Comparison of ENCODE assay signal across 8 cellular contexts in the genomic region with DNA sequence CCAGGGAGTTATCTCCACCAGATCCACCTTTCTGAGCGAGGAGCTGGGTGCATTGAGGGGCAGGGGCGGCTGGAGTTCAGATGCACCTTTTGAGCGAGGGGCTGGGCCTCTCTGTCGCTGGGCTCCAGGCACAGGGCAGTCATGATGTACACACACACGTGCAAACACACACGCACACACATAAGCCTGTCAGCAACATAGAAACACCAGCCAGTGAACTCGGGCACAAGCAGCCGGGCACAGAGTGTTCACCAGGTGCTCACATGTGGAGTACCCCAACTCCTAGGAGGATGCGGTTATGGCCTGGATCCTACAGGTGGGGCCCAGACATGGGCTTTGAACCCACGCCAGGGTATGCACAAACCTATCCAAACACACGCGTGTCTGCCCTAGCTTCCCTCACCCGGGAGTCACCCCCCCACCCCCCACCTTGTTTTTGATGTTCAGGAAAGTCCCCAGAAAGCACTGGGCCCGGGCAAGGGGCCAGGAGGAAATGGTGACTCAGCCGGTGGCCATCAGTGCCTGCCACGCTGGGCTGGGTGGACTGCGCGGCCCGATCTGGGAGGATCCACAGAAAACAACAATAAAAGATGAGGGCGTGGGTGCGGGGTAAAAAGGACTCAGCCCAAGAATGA. TPM values are rescaled to one million over a fixed set of nuclear protein-coding genes. Genes with fewer than 3 reads are reported as not detected.
DNase-seq lines count a peak whose midpoint lies in the region; ATAC-seq and TF ChIP-seq lines count a peak whose summit lies in the region.

No MANE protein-coding gene starts in this region.

- in situ Hi-C loops in Panc1 (cut with HindIII; ENCODE audit: low pct_unique_long_range_greater_than_20kb, low sequenced_read_pairs) = no loop called here

- no peaks in the 10 kb centered on the region for H4K20me1 ChIP-seq in DND-41 (ENCODE audit: insufficient read depth, low read length)

- peaks cover 24% of the 10 kb centered on the region for H3K79me2 ChIP-seq in DND-41 (ENCODE audit: insufficient read depth, low read length)

- H3K9ac ChIP-seq in DND-41 (ENCODE audit: low read depth, low read length) (peak overlapping the region; percentile 73), skeletal muscle tissue (ENCODE audit: low read depth in 1 of 3, low read length in 3 of 3) (peak overlapping the region; percentile 48 to 88 (median 74))

- peaks cover 38% of the 10 kb centered on the region for H3K4me1 ChIP-seq in DND-41 (ENCODE audit: insufficient read depth, low read length)
- peaks cover 18% of the 10 kb centered on the region; the same call in 1 of the 2 replicates for H3K4me1 ChIP-seq in Panc1 (ENCODE audit: control insufficient read depth, insufficient read depth, low read length)
- H3K4me1 ChIP-seq in heart right ventricle = peaks cover 52 to 80% (median 71%) of the 10 kb centered on the region in 9 donors
- H3K4me1 ChIP-seq in skeletal muscle tissue (ENCODE audit: control insufficient read depth in 3 of 3, insufficient read depth in 3 of 3, low read length in 3 of 3) = peaks cover 52 to 68% (median 64%) of the 10 kb centered on the region in 3 donors

- H2AFZ ChIP-seq in DND-41 (ENCODE audit: low read depth, low read length) = no peak overlapping the region

- H3K4me2 ChIP-seq in DND-41 (ENCODE audit: insufficient read depth, low read length) = peak overlapping the region; percentile 88

- DNase-seq in DND-41 (no peak), Panc1 (ENCODE audit: low read depth, low spot score) (no peak), heart right ventricle (peak; percentile 90 to 91), NCI-H345 (lab: John Stamatoyannopoulos, UW) (no peak), cerebellum (ENCODE audit: low spot score) (no peak)
- peak; percentile 64 for DNase-seq in activated naive CD4-positive, alpha-beta T cell treated with anti-CD3 and anti-CD28 coated beads, Interleukin-2, amount 50 U/mL, for 16 hours

- CTCF ChIA-PET in Panc1 (lab: Charles Lee) = no interaction called here

- intact Hi-C loops in Panc1 (cut with micrococcal nuclease; ENCODE audit: unreplicated experiment) = no loop called here
- intact Hi-C loops in heart right ventricle (cut with DNase I) = loop anchor here in 2 of 10 donors (1.0 to 2.0 kb wide), 2 partner anchors 28 to 29 kb away; no protein-coding TSS in a partner anchor

- H3K9me3 ChIP-seq in DND-41 (ENCODE audit: insufficient read depth, low read length, severe bottlenecking) = no peaks in the 10 kb centered on the region
- H3K9me3 ChIP-seq in Panc1 (ENCODE audit: control insufficient read depth, insufficient read depth, low read depth, low read length) = no peaks in the 10 kb centered on the region
- H3K9me3 ChIP-seq in heart right ventricle = no peaks in the 10 kb centered on the region
- H3K9me3 ChIP-seq in skeletal muscle tissue (ENCODE audit: control insufficient read depth in 3 of 3, low read length in 3 of 3) = no peaks in the 10 kb centered on the region

- TF ChIP-seq CTCF in DND-41 (IDR thresholded peaks at IDR 0.05; ENCODE audit: borderline replicate concordance, extremely low read depth, low read length, poor library complexity, severe bottlenecking) (no peak), Panc1 (IDR thresholded peaks at IDR 0.05) (no peak), heart right ventricle (IDR thresholded peaks at IDR 0.05) (no peak)

- H3K27me3 ChIP-seq in DND-41 (ENCODE audit: insufficient read depth, low read length, poor library complexity) (no peaks in the 10 kb centered on the region), Panc1 (ENCODE audit: control insufficient read depth, insufficient read depth, low read length) (no peaks in the 10 kb centered on the region), heart right ventricle (no peaks in the 10 kb centered on the region), skeletal muscle tissue (ENCODE audit: control insufficient read depth in 3 of 3, insufficient read depth in 3 of 3, low read length in 3 of 3) (no peaks in the 10 kb centered on the region)

- WGBS in heart right ventricle, 2 donors = 42 to 60% methylated on average over 21 of the region's 21 CpGs

- POLR2A ChIA-PET in Panc1 (lab: Charles Lee) = no interaction called here

- peak overlapping the region; percentile 100 for H3K27ac ChIP-seq in DND-41 (ENCODE audit: low read length)
- H3K27ac ChIP-seq in Panc1 (ENCODE audit: low read length) = peak overlapping the region; percentile 40
- H3K27ac ChIP-seq in heart right ventricle = peak overlapping the region; percentile 81 to 96 (median 94)
- peak overlapping the region; percentile 87 for H3K27ac ChIP-seq in skeletal muscle tissue (ENCODE audit: low read depth, low read length)

- no TSS peak for BruUV-seq in Panc1 (replicated peaks; lab: Mats Ljungman, UMichigan)

- H3K36me3 ChIP-seq in DND-41 (ENCODE audit: insufficient read depth, low read length) (no peaks in the 10 kb centered on the region), Panc1 (ENCODE audit: control insufficient read depth, insufficient read depth, low read length) (no peaks in the 10 kb centered on the region), heart right ventricle (no peaks in the 10 kb centered on the region), skeletal muscle tissue (ENCODE audit: control insufficient read depth in 3 of 3, insufficient read depth in 3 of 3, low read length in 3 of 3) (no peaks in the 10 kb centered on the region)

- H3K4me3 ChIP-seq in DND-41 (ENCODE audit: low read depth in 1 of 2, low read length in 2 of 2) (peak overlapping the region; percentile 95 to 96; a peak in 3 of 4 replicates), Panc1 (ENCODE audit: low read depth in 2 of 2, low read length in 2 of 2) (no peak overlapping the region), heart right ventricle (peak overlapping the region in 1 of 10 donors; percentile 36), skeletal muscle tissue (ENCODE audit: low read length in 3 of 3) (peak overlapping the region; percentile 36 to 52 (median 42))

- no peak for ATAC-seq in DND-41 (ENCODE audit: insufficient read depth, low read depth)
- peak; percentile 69 for ATAC-seq in Panc1
- ATAC-seq in heart right ventricle = peak; percentile 30 to 72 (median 52)
- ATAC-seq in GM18870 (IDR thresholded peaks at IDR 0.05; ENCODE audit: unreplicated experiment) = no peak

RNA-seq across cellular contexts. Expression of gene ARRDC2, which starts 13.3 kb away (rescaled TPM):
- total RNA-seq in Panc1 (2021; ENCODE audit: unreplicated experiment) (21.4 TPM), heart right ventricle (10 to 100 TPM in 5 of 10 donors, 1 to 10 TPM in 5; 4.8 to 22.4 (median 10.0) TPM), skeletal muscle tissue (5.7 TPM), cerebellum (5.6 TPM)
- 25.6 TPM for polyA plus RNA-seq in Panc1 (2012; ENCODE audit: insufficient read length)
- 10 to 100 TPM; 19.3 to 45.5 TPM for polyA plus RNA-seq in heart right ventricle

RNA-seq across cellular contexts. Expression of gene KCNN1, which starts 54.3 kb away (rescaled TPM):
- total RNA-seq in Panc1 (2021; ENCODE audit: unreplicated experiment) (0.90 TPM), heart right ventricle (under 1 TPM in 1 of 10 donors, not detected in 9; 0.72 TPM), skeletal muscle tissue (0.52 TPM), cerebellum (10.9 TPM)
- 3.0 TPM for polyA plus RNA-seq in Panc1 (2012; ENCODE audit: insufficient read length)
- not detected for polyA plus RNA-seq in heart right ventricle

Comparison
In these comparisons a context has a peak if more than half of its experiments do, and no peak if none do; other contexts are left out.
1. ATAC-seq: peak in Panc1 (single experiment) and heart right ventricle (8 of 8); none in DND-41 (single experiment) and GM18870 (single experiment).
2. DNase-seq: peak in activated naive CD4-positive, alpha-beta T cell treated with anti-CD3 and anti-CD28 coated beads, Interleukin-2, amount 50 U/mL, for 16 hours (single experiment) and heart right ventricle (2 of 2); none in DND-41 (single experiment), Panc1 (single experiment), NCI-H345 (single experiment) and cerebellum (single experiment).
3. H3K27ac ChIP-seq: peak in every context shown above with its lines; median percentile 100 in DND-41; 94 in heart right ventricle; 87 in skeletal muscle tissue; 40 in Panc1.
4. H3K4me3 ChIP-seq: peak in DND-41 (2 of 2) and skeletal muscle tissue (3 of 3); none in Panc1 (0 of 2).